Comparison of ENCODE assay signal across 1 cellular context in the genomic region with DNA sequence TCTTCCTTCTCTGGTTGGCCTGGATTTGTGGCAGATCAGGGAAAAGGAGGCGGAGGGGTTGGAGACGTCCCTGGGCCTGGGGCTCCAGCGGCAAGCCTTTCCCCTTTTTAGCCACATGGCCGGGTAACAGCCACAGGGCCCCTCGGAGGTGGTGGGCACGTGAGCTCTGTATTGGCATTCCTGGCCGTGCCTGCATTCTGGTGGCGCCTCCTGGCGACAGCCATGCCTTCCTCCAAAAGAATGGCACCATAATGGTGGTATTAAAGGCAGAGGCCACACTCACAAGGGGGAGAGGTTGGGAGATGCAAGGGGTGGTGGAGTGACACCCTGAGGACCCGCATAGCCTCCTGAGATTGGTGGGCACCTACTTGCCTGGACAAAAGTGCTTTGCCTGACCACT.
TF ChIP-seq lines count a peak whose summit lies in the region.

No MANE protein-coding gene starts in this region.

TF ChIP-seq in WTC11, 78 proteins besides CTCF, POLR2A, EP300 and RAD21 (continued from another document):
- TF ChIP-seq, protein P1, sequence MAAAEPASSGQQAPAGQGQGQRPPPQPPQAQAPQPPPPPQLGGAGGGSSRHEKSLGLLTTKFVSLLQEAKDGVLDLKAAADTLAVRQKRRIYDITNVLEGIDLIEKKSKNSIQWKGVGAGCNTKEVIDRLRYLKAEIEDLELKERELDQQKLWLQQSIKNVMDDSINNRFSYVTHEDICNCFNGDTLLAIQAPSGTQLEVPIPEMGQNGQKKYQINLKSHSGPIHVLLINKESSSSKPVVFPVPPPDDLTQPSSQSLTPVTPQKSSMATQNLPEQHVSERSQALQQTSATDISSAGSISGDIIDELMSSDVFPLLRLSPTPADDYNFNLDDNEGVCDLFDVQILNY (CRISPR knock-in tag; IDR thresholded peaks at IDR 0.05) = no peak
- TF ChIP-seq ESRRA (CRISPR knock-in tag; IDR thresholded peaks at IDR 0.05; ENCODE audit: borderline replicate concordance) = no peak
- TF ChIP-seq GABPB1 (CRISPR knock-in tag; IDR thresholded peaks at IDR 0.05) = no peak
- no peak for TF ChIP-seq HMGA2 (CRISPR knock-in tag; IDR thresholded peaks at IDR 0.05)
- TF ChIP-seq, protein P2, sequence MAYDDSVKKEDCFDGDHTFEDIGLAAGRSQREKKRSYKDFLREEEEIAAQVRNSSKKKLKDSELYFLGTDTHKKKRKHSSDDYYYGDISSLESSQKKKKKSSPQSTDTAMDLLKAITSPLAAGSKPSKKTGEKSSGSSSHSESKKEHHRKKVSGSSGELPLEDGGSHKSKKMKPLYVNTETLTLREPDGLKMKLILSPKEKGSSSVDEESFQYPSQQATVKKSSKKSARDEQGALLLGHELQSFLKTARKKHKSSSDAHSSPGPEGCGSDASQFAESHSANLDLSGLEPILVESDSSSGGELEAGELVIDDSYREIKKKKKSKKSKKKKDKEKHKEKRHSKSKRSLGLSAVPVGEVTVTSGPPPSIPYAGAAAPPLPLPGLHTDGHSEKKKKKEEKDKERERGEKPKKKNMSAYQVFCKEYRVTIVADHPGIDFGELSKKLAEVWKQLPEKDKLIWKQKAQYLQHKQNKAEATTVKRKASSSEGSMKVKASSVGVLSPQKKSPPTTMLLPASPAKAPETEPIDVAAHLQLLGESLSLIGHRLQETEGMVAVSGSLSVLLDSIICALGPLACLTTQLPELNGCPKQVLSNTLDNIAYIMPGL (CRISPR knock-in tag; IDR thresholded peaks at IDR 0.05) = no peak
- TF ChIP-seq ZNF263 (CRISPR knock-in tag; IDR thresholded peaks at IDR 0.05; ENCODE audit: low read depth) = no peak
- TF ChIP-seq, protein P3, sequence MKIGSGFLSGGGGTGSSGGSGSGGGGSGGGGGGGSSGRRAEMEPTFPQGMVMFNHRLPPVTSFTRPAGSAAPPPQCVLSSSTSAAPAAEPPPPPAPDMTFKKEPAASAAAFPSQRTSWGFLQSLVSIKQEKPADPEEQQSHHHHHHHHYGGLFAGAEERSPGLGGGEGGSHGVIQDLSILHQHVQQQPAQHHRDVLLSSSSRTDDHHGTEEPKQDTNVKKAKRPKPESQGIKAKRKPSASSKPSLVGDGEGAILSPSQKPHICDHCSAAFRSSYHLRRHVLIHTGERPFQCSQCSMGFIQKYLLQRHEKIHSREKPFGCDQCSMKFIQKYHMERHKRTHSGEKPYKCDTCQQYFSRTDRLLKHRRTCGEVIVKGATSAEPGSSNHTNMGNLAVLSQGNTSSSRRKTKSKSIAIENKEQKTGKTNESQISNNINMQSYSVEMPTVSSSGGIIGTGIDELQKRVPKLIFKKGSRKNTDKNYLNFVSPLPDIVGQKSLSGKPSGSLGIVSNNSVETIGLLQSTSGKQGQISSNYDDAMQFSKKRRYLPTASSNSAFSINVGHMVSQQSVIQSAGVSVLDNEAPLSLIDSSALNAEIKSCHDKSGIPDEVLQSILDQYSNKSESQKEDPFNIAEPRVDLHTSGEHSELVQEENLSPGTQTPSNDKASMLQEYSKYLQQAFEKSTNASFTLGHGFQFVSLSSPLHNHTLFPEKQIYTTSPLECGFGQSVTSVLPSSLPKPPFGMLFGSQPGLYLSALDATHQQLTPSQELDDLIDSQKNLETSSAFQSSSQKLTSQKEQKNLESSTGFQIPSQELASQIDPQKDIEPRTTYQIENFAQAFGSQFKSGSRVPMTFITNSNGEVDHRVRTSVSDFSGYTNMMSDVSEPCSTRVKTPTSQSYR (CRISPR knock-in tag; IDR thresholded peaks at IDR 0.05) = no peak
- TF ChIP-seq, protein P4, sequence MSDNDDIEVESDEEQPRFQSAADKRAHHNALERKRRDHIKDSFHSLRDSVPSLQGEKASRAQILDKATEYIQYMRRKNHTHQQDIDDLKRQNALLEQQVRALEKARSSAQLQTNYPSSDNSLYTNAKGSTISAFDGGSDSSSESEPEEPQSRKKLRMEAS (CRISPR knock-in tag; IDR thresholded peaks at IDR 0.05) = peak; percentile 87
- TF ChIP-seq PRRX2 (CRISPR knock-in tag; IDR thresholded peaks at IDR 0.05) = no peak
- 0 out of 2 replicates have a peak, but pooled peaks have one; percentile 16 for TF ChIP-seq CREB1 (CRISPR knock-in tag; IDR thresholded peaks at IDR 0.05)
- no peak for TF ChIP-seq MYBL2 (CRISPR knock-in tag; IDR thresholded peaks at IDR 0.05)
- TF ChIP-seq FOXP1 (CRISPR knock-in tag; IDR thresholded peaks at IDR 0.05; ENCODE audit: borderline replicate concordance) = no peak
- TF ChIP-seq, protein P5, sequence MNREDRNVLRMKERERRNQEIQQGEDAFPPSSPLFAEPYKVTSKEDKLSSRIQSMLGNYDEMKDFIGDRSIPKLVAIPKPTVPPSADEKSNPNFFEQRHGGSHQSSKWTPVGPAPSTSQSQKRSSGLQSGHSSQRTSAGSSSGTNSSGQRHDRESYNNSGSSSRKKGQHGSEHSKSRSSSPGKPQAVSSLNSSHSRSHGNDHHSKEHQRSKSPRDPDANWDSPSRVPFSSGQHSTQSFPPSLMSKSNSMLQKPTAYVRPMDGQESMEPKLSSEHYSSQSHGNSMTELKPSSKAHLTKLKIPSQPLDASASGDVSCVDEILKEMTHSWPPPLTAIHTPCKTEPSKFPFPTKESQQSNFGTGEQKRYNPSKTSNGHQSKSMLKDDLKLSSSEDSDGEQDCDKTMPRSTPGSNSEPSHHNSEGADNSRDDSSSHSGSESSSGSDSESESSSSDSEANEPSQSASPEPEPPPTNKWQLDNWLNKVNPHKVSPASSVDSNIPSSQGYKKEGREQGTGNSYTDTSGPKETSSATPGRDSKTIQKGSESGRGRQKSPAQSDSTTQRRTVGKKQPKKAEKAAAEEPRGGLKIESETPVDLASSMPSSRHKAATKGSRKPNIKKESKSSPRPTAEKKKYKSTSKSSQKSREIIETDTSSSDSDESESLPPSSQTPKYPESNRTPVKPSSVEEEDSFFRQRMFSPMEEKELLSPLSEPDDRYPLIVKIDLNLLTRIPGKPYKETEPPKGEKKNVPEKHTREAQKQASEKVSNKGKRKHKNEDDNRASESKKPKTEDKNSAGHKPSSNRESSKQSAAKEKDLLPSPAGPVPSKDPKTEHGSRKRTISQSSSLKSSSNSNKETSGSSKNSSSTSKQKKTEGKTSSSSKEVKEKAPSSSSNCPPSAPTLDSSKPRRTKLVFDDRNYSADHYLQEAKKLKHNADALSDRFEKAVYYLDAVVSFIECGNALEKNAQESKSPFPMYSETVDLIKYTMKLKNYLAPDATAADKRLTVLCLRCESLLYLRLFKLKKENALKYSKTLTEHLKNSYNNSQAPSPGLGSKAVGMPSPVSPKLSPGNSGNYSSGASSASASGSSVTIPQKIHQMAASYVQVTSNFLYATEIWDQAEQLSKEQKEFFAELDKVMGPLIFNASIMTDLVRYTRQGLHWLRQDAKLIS (CRISPR knock-in tag; IDR thresholded peaks at IDR 0.05; ENCODE audit: borderline replicate concordance) = no peak
- TF ChIP-seq, protein P6, sequence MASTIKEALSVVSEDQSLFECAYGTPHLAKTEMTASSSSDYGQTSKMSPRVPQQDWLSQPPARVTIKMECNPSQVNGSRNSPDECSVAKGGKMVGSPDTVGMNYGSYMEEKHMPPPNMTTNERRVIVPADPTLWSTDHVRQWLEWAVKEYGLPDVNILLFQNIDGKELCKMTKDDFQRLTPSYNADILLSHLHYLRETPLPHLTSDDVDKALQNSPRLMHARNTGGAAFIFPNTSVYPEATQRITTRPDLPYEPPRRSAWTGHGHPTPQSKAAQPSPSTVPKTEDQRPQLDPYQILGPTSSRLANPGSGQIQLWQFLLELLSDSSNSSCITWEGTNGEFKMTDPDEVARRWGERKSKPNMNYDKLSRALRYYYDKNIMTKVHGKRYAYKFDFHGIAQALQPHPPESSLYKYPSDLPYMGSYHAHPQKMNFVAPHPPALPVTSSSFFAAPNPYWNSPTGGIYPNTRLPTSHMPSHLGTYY (CRISPR knock-in tag; IDR thresholded peaks at IDR 0.05) = 0 out of 2 replicates have a peak, but pooled peaks have one; percentile 26
- TF ChIP-seq ZNF138 (CRISPR knock-in tag; conservative IDR thresholded peaks at IDR 0.05) = no peak
- TF ChIP-seq FOXK1 (CRISPR knock-in tag; IDR thresholded peaks at IDR 0.05) = 0 out of 2 replicates have a peak, but pooled peaks have one; percentile 19
- 0 out of 2 replicates have a peak, but pooled peaks have one; percentile 45 for TF ChIP-seq TEAD4 (CRISPR knock-in tag; IDR thresholded peaks at IDR 0.05)
- TF ChIP-seq OVOL2 (CRISPR knock-in tag; IDR thresholded peaks at IDR 0.05; ENCODE audit: borderline replicate concordance) = no peak
- TF ChIP-seq, protein P7, sequence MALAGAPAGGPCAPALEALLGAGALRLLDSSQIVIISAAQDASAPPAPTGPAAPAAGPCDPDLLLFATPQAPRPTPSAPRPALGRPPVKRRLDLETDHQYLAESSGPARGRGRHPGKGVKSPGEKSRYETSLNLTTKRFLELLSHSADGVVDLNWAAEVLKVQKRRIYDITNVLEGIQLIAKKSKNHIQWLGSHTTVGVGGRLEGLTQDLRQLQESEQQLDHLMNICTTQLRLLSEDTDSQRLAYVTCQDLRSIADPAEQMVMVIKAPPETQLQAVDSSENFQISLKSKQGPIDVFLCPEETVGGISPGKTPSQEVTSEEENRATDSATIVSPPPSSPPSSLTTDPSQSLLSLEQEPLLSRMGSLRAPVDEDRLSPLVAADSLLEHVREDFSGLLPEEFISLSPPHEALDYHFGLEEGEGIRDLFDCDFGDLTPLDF (CRISPR knock-in tag; IDR thresholded peaks at IDR 0.05) = 0 out of 2 replicates have a peak, but pooled peaks have one; percentile 27
- TF ChIP-seq NR2C2 (CRISPR knock-in tag; IDR thresholded peaks at IDR 0.05) = no peak
- TF ChIP-seq, protein P8, sequence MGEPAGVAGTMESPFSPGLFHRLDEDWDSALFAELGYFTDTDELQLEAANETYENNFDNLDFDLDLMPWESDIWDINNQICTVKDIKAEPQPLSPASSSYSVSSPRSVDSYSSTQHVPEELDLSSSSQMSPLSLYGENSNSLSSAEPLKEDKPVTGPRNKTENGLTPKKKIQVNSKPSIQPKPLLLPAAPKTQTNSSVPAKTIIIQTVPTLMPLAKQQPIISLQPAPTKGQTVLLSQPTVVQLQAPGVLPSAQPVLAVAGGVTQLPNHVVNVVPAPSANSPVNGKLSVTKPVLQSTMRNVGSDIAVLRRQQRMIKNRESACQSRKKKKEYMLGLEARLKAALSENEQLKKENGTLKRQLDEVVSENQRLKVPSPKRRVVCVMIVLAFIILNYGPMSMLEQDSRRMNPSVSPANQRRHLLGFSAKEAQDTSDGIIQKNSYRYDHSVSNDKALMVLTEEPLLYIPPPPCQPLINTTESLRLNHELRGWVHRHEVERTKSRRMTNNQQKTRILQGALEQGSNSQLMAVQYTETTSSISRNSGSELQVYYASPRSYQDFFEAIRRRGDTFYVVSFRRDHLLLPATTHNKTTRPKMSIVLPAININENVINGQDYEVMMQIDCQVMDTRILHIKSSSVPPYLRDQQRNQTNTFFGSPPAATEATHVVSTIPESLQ (CRISPR knock-in tag; IDR thresholded peaks at IDR 0.05) = no peak
- TF ChIP-seq CBFB (CRISPR knock-in tag; IDR thresholded peaks at IDR 0.05; ENCODE audit: low read depth) = no peak
- TF ChIP-seq SP1 (CRISPR knock-in tag; conservative IDR thresholded peaks at IDR 0.05) = no peak
- TF ChIP-seq, protein P9, sequence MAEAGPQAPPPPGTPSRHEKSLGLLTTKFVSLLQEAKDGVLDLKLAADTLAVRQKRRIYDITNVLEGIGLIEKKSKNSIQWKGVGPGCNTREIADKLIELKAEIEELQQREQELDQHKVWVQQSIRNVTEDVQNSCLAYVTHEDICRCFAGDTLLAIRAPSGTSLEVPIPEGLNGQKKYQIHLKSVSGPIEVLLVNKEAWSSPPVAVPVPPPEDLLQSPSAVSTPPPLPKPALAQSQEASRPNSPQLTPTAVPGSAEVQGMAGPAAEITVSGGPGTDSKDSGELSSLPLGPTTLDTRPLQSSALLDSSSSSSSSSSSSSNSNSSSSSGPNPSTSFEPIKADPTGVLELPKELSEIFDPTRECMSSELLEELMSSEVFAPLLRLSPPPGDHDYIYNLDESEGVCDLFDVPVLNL (CRISPR knock-in tag; IDR thresholded peaks at IDR 0.05; ENCODE audit: borderline replicate concordance, low read depth) = no peak
- TF ChIP-seq ETV6 (CRISPR knock-in tag; IDR thresholded peaks at IDR 0.05) = no peak
- TF ChIP-seq, protein P10, sequence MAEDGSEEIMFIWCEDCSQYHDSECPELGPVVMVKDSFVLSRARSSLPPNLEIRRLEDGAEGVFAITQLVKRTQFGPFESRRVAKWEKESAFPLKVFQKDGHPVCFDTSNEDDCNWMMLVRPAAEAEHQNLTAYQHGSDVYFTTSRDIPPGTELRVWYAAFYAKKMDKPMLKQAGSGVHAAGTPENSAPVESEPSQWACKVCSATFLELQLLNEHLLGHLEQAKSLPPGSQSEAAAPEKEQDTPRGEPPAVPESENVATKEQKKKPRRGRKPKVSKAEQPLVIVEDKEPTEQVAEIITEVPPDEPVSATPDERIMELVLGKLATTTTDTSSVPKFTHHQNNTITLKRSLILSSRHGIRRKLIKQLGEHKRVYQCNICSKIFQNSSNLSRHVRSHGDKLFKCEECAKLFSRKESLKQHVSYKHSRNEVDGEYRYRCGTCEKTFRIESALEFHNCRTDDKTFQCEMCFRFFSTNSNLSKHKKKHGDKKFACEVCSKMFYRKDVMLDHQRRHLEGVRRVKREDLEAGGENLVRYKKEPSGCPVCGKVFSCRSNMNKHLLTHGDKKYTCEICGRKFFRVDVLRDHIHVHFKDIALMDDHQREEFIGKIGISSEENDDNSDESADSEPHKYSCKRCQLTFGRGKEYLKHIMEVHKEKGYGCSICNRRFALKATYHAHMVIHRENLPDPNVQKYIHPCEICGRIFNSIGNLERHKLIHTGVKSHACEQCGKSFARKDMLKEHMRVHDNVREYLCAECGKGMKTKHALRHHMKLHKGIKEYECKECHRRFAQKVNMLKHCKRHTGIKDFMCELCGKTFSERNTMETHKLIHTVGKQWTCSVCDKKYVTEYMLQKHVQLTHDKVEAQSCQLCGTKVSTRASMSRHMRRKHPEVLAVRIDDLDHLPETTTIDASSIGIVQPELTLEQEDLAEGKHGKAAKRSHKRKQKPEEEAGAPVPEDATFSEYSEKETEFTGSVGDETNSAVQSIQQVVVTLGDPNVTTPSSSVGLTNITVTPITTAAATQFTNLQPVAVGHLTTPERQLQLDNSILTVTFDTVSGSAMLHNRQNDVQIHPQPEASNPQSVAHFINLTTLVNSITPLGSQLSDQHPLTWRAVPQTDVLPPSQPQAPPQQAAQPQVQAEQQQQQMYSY (CRISPR knock-in tag; IDR thresholded peaks at IDR 0.05) = no peak
- no peak for TF ChIP-seq CREM (CRISPR knock-in tag; IDR thresholded peaks at IDR 0.05)
- TF ChIP-seq IRF2 (CRISPR knock-in tag; IDR thresholded peaks at IDR 0.05; ENCODE audit: borderline replicate concordance, low read depth) = no peak
